Comparison of ENCODE assay signal across 2 cellular contexts in the genomic region with DNA sequence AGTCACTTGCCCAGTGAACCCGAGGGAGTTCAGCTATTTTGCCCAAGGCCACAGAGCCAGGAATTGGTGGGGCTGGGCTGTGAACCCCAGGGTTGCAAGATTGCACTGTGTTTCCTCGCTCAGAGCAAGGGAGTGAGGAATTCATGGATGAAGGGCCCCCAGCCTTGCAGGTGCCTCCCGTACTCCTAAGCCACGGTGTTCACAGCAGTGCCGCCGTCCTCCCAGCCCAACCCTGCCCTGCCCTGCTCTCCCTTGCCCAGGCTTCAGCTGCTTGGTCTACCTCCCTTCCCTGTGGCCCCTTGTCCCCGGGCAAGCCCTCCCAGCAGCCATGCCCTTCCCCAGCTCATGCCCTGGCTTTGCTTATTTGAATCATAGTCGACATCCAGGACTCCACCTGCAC.
TF ChIP-seq lines count a peak whose summit lies in the region.

No MANE protein-coding gene starts in this region.

TF ChIP-seq in H1, 55 proteins besides CTCF, POLR2A, EP300 and RAD21:
- no peak for TF ChIP-seq KDM5A (IDR thresholded peaks at IDR 0.05; ENCODE audit: low read length)
- no peak for TF ChIP-seq BCL11A (IDR thresholded peaks at IDR 0.05; ENCODE audit: low read depth in 2 of 2, low read length in 2 of 2)
- no peak for TF ChIP-seq SUZ12 (IDR thresholded peaks at IDR 0.05; ENCODE audit: low read length)
- TF ChIP-seq SIX5 (IDR thresholded peaks at IDR 0.05; ENCODE audit: low read depth, low read length): no peak

TF ChIP-seq in HEK293T, 16 proteins besides CTCF, POLR2A, EP300 and RAD21:
- TF ChIP-seq HDGF (IDR thresholded peaks at IDR 0.05; ENCODE audit: borderline replicate concordance) (no peak), BHLHE40 (IDR thresholded peaks at IDR 0.05; ENCODE audit: borderline replicate concordance) (no peak), FOXM1 (IDR thresholded peaks at IDR 0.05; ENCODE audit: borderline replicate concordance) (no peak), FOXK2 (IDR thresholded peaks at IDR 0.05) (no peak), LEF1 (IDR thresholded peaks at IDR 0.05; ENCODE audit: borderline replicate concordance) (no peak), TARDBP (IDR thresholded peaks at IDR 0.05) (no peak), FOXA1 (IDR thresholded peaks at IDR 0.05) (no peak), SUZ12 (IDR thresholded peaks at IDR 0.05) (no peak), CTBP1 (IDR thresholded peaks at IDR 0.05; ENCODE audit: borderline replicate concordance) (no peak), ELF4 (IDR thresholded peaks at IDR 0.05) (no peak)
